In genomic region chr13:105709181-105709580, GRCh38 we compare ENCODE assay signal across 27 cellular contexts.
"Had no signal": no experiment of that assay in that cellular context is flagged by ENCODE, and none has a peak within 500 bp of the region (broad histone marks: within the 10 kb centered on the region; RNA-seq: fewer than 3 reads in every experiment).

No MANE protein-coding gene starts in this region.

- H3K27me3 ChIP-seq: colonic mucosa, dorsolateral prefrontal cortex, esophagus muscularis mucosa, esophagus squamous epithelium, gastrocnemius medialis, gastroesophageal sphincter, heart left ventricle, heart right ventricle, hepatocyte had no signal

- H3K36me3 ChIP-seq: colonic mucosa, esophagus muscularis mucosa, esophagus squamous epithelium, gastrocnemius medialis, gastroesophageal sphincter, heart left ventricle, heart right ventricle had no signal

- FAIRE-seq: endometrium, endothelial cell of umbilical vein, frontal cortex had no signal

- H3K27ac ChIP-seq: colonic mucosa, coronary artery, dorsolateral prefrontal cortex, epithelial cell of prostate, esophagus muscularis mucosa, esophagus squamous epithelium, gastrocnemius medialis, gastroesophageal sphincter, heart left ventricle, heart right ventricle, hepatocyte had no signal

- H3K4me2 ChIP-seq: hepatocyte had no signal

- DNase-seq: colonic mucosa; cortex of kidney; dermis blood vessel endothelial cell; dorsolateral prefrontal cortex; effector CD4-positive, alpha-beta T cell; effector CD8-positive, alpha-beta T cell; effector memory CD4-positive, alpha-beta T cell; effector memory CD8-positive, alpha-beta T cell; endodermal cell; erythroblast; esophagus squamous epithelium; foreskin fibroblast; foreskin melanocyte; gastrocnemius medialis; glutamatergic neuron; head of caudate nucleus; heart left ventricle; heart right ventricle had no signal

- H3K4me3 ChIP-seq: colonic mucosa, coronary artery, dorsolateral prefrontal cortex, esophagus muscularis mucosa, esophagus squamous epithelium, gastrocnemius medialis, gastroesophageal sphincter, heart left ventricle, heart right ventricle, hepatocyte had no signal

- H3K79me2 ChIP-seq: hepatocyte had no signal

- ATAC-seq: effector memory CD8-positive, alpha-beta T cell; esophagus mucosa; gastrocnemius medialis; gastroesophageal sphincter; heart left ventricle; heart right ventricle had no signal

- H3K4me1 ChIP-seq: colonic mucosa, esophagus muscularis mucosa, esophagus squamous epithelium, gastrocnemius medialis, gastroesophageal sphincter, heart left ventricle, heart right ventricle had no signal

- H2AFZ ChIP-seq: hepatocyte had no signal

- H3K9me3 ChIP-seq: colonic mucosa, esophagus muscularis mucosa, esophagus squamous epithelium, gastroesophageal sphincter had no signal
